Comparison of ENCODE assay signal across 8 cellular contexts in the genomic region with DNA sequence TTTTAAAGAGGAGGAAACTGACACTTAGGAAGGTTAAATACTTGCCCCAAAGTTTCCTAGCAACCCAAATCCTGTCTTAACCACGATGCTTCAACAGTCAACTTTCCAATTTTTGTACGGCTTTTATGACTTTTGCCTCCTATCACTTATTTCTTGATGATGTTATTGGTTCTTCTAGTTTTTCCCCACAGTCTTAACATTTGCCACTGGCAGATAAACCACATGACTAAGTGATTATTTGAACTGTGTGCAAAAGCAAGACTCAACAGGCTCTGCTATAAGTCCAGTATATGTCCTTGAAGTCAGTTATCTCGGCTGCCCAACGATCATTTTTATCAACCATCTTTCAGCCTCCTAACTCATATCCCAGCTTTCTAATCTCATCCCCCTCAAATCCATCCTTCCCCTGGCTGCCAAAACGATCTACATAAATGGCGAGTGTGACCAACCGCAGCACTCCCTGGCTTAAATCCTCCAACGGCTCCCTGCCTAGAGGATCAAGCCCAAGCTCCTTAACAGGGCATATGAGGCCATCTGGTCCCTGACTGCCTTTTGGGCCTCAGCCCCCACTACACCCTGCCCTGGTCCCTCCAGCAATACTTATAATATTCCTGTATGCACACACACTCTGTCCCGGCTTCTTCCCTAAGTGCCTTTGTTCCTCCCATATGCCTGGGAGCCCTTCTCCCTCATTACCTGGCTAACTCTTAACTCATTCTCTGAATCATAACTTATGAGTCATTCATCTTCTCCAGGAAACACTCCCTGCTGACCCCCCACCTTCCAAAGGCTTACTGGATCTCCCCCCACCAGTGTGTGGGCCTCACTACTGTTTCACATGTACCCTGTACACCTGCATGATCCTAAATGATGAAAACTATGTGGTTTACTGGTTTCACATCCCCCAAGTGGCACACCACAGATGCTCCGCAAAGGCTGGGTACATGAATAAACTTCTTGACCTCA. TPM values are rescaled to one million over a fixed set of nuclear protein-coding genes. Genes with fewer than 3 reads are reported as not detected.
DNase-seq lines count a peak whose midpoint lies in the region; ATAC-seq and TF ChIP-seq lines count a peak whose summit lies in the region.

No MANE protein-coding gene starts in this region.

- no peaks in the 10 kb centered on the region for H3K9me3 ChIP-seq in right lobe of liver

- peak overlapping the region in 2 of 3 donors; percentile 66 to 83 for H3K27ac ChIP-seq in right lobe of liver

- TF ChIP-seq CTCF in right lobe of liver (IDR thresholded peaks at IDR 0.05) (no peak), type B pancreatic cell (conservative IDR thresholded peaks at IDR 0.05) (no peak)

- no peak for TF ChIP-seq POLR2A in right lobe of liver (IDR thresholded peaks at IDR 0.05)

- no peaks in the 10 kb centered on the region for H3K36me3 ChIP-seq in right lobe of liver

- H3K36me3 Mint-ChIP-seq in activated naive CD8-positive, alpha-beta T cell treated with anti-CD3 and anti-CD28 coated beads for 36 hours, result peaks cover 37% of the 10 kb centered on the region
- peaks cover 9% of the 10 kb centered on the region for H3K36me3 Mint-ChIP-seq in type B pancreatic cell

- H3K4me1 ChIP-seq in right lobe of liver, result peaks cover 0 to 48% (median 12%) of the 10 kb centered on the region in 4 donors

- no peak overlapping the region for H3K4me3 ChIP-seq in right lobe of liver

- H3K27ac Mint-ChIP-seq in activated naive CD8-positive, alpha-beta T cell treated with anti-CD3 and anti-CD28 coated beads for 36 hours, result peak overlapping the region; percentile 97
- H3K27ac Mint-ChIP-seq in type B pancreatic cell, result peak overlapping the region; percentile 99

- 58% methylated on average over 10 of the region's 10 CpGs for WGBS in right lobe of liver (ENCODE audit: insufficient coverage, low coverage, low lambda C conversion rate, missing lambda C conversion rate)

- peak; percentile 56 for DNase-seq in NCI-H2227 (lab: John Stamatoyannopoulos, UW; ENCODE audit: unreplicated experiment)
- peak; percentile 81 for DNase-seq in activated naive CD8-positive, alpha-beta T cell treated with anti-CD3 and anti-CD28 coated beads for 36 hours
- DNase-seq in right lobe of liver, result no peak
- no peak for DNase-seq in type B pancreatic cell (ENCODE audit: extremely low spot score, unreplicated experiment)
- DNase-seq in effector CD4-positive, alpha-beta T cell, result no peak
- DNase-seq in HuH-7.5 (ENCODE audit: low spot score), result no peak

- no peaks in the 10 kb centered on the region for H3K27me3 ChIP-seq in right lobe of liver

- peak overlapping the region; percentile 74 for H3K4me3 Mint-ChIP-seq in activated naive CD8-positive, alpha-beta T cell treated with anti-CD3 and anti-CD28 coated beads for 36 hours
- peak overlapping the region; percentile 50 for H3K4me3 Mint-ChIP-seq in type B pancreatic cell

- H3K9me3 Mint-ChIP-seq in activated naive CD8-positive, alpha-beta T cell treated with anti-CD3 and anti-CD28 coated beads for 36 hours, result peaks cover 5% of the 10 kb centered on the region
- H3K9me3 Mint-ChIP-seq in type B pancreatic cell, result no peaks in the 10 kb centered on the region

- intact Hi-C loops in right lobe of liver (cut with DNase I), result no loop called here

- H3K4me1 Mint-ChIP-seq in activated naive CD8-positive, alpha-beta T cell treated with anti-CD3 and anti-CD28 coated beads for 36 hours, result peaks cover 93% of the 10 kb centered on the region
- peaks cover 51% of the 10 kb centered on the region for H3K4me1 Mint-ChIP-seq in type B pancreatic cell (ENCODE audit: unreplicated experiment)

- H3K27me3 Mint-ChIP-seq in activated naive CD8-positive, alpha-beta T cell treated with anti-CD3 and anti-CD28 coated beads for 36 hours, result no peaks in the 10 kb centered on the region
- no peaks in the 10 kb centered on the region for H3K27me3 Mint-ChIP-seq in type B pancreatic cell

- ATAC-seq in GM18520 (IDR thresholded peaks at IDR 0.05; ENCODE audit: unreplicated experiment) (peak; percentile 81), HG02610 (IDR thresholded peaks at IDR 0.05; ENCODE audit: unreplicated experiment) (peak; percentile 63), right lobe of liver (peak in 1 of 4 donors; percentile 3)

RNA-seq across cellular contexts. Expression of a gene that starts 8.8 kb away (rescaled TPM):
- total RNA-seq in activated naive CD8-positive, alpha-beta T cell treated with anti-CD3 and anti-CD28 coated beads for 36 hours, result 10 to 100 TPM; 27.0 to 28.2 TPM
- total RNA-seq in right lobe of liver, result 1 to 10 TPM; 5.2 to 6.7 (median 6.0) TPM
- total RNA-seq in type B pancreatic cell (ENCODE audit: low replicate concordance), result 32.4 and 43.6 TPM in 2 replicates

RNA-seq across cellular contexts. Expression of a gene that starts 51.9 kb away (rescaled TPM):
- 10 to 100 TPM; 24.2 to 24.8 TPM for total RNA-seq in activated naive CD8-positive, alpha-beta T cell treated with anti-CD3 and anti-CD28 coated beads for 36 hours
- 10 to 100 TPM; 23.6 to 37.2 (median 27.8) TPM for total RNA-seq in right lobe of liver
- 40.5 and 45.5 TPM in 2 replicates for total RNA-seq in type B pancreatic cell (ENCODE audit: low replicate concordance)

Comparison
In these comparisons a context has a peak if more than half of its experiments do, and no peak if none do; other contexts are left out.
1. DNase-seq: peak in NCI-H2227 (single experiment) and activated naive CD8-positive, alpha-beta T cell treated with anti-CD3 and anti-CD28 coated beads for 36 hours (single experiment); none in right lobe of liver (0 of 3), type B pancreatic cell (single experiment), effector CD4-positive, alpha-beta T cell (single experiment) and HuH-7.5 (single experiment).